20 cellular contexts compared by ENCODE assay signal in the genomic region with DNA sequence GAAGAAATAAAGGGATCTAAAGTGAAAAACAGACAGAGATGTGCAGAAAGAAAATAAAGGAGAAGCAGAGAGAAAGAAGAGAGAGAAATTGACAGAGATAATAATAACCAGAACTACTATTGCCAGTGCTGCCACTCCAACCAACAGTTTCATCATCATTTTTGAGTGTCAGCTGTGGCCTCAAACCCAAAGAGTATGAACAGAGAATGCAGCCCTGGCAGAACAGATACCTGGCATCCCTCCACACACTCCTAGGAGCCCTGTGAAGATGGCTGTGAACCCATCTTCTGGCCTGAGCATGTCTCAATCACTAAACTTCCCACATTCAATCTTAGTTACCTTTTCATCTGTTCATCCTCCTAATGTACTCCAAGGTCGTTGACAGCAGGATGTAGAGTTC.
"Had no signal": no experiment of that assay in that cellular context is flagged by ENCODE, and none has a peak within 500 bp of the region (broad histone marks: within the 10 kb centered on the region; RNA-seq: fewer than 3 reads in every experiment).

No MANE protein-coding gene starts in this region.

- DNase-seq: IMR-90, Karpas-422, KG1, MG63, NCI-H1092, NCI-H1105 treated with DMSO at 0.1 percent for 48 hours, NCI-H1417 treated with DMSO at 0.1 percent for 48 hours, NCI-H1694 treated with DMSO at 0.1 percent for 48 hours, NCI-H2081 treated with DMSO at 0.1 percent for 48 hours, NCI-H2171, NCI-H226, NCI-H510A, NCI-H524 treated with DMSO at 0.1 percent for 48 hours, PC-3, SIG-M5 had no signal

- H3K27ac ChIP-seq: RWPE1, SJSA1, SK-N-MC had no signal

- ATAC-seq: HepG2, Panc1, PC-3 had no signal

- H3K4me1 ChIP-seq: SJSA1 had no signal

- H3K9me3 ChIP-seq: MG63 had no signal

- H3K27me3 ChIP-seq: MG63, SJSA1 had no signal

- H3K36me3 ChIP-seq: MG63, SJSA1 had no signal

- H3K4me3 ChIP-seq: MG63, SJSA1, SK-N-MC had no signal
